Comparison of ENCODE assay signal across 15 cellular contexts in genomic region chr2:203707530-203707929, GRCh38. TPM values are rescaled to one million over a fixed set of nuclear protein-coding genes. Genes with fewer than 3 reads are reported as not detected.
DNase-seq lines count a peak whose midpoint lies in the region; ATAC-seq and TF ChIP-seq lines count a peak whose summit lies in the region.
"Had no signal": no experiment of that assay in that cellular context is flagged by ENCODE, and none has a peak within 500 bp of the region (broad histone marks: within the 10 kb centered on the region; RNA-seq: fewer than 3 reads in every experiment).

No MANE protein-coding gene starts in this region.

- peaks cover 6% of the 10 kb centered on the region for H3F3A ChIP-seq in SU-DHL-6 (ENCODE audit: insufficient read depth)

- DNase-seq in natural killer cell (no peak), NCI-H446 treated with DMSO at 0.1 percent for 48 hours (lab: John Stamatoyannopoulos, UW) (no peak), NCI-H2081 treated with DMSO at 0.1 percent for 48 hours (lab: John Stamatoyannopoulos, UW) (no peak)
- DNase-seq in natural killer cell treated with Interleukin-12 subunit alpha and Interleukin-12 subunit beta and Interleukin-15 and Interleukin-18, amount 100 ng/mL, for 72 hours (ENCODE audit: low spot score) = no peak
- no peak for DNase-seq in activated naive CD8-positive, alpha-beta T cell treated with anti-CD3 and anti-CD28 coated beads, Interleukin-2, amount 10 ng/mL, durations not matched to agents 7 days and 5 days
- DNase-seq: effector CD4-positive, alpha-beta T cell; NCI-H187 treated with DMSO at 0.1 percent for 48 hours; NCI-H510A treated with DMSO at 0.1 percent for 48 hours; PC-3; substantia nigra had no signal

- H3K27me3 Mint-ChIP-seq in natural killer cell (ENCODE audit: low read depth in 2 of 2) = peaks cover 0 to 8% of the 10 kb centered on the region in 2 donors
- H3K27me3 Mint-ChIP-seq in natural killer cell treated with Interleukin-12 subunit alpha and Interleukin-12 subunit beta and Interleukin-15 and Interleukin-18, amount 100 ng/mL, for 72 hours = peaks cover 0 to 4% of the 10 kb centered on the region in 2 donors
- no peaks in the 10 kb centered on the region for H3K27me3 Mint-ChIP-seq in activated naive CD8-positive, alpha-beta T cell treated with anti-CD3 and anti-CD28 coated beads, Interleukin-2, amount 10 ng/mL, durations not matched to agents 7 days and 5 days

- H3K27ac ChIP-seq in SU-DHL-6 (ENCODE audit: low read depth, low read length) (no peak overlapping the region), thymus (ENCODE audit: low read depth) (peak overlapping the region; percentile 84)

- no peaks in the 10 kb centered on the region for H3K79me2 ChIP-seq in SU-DHL-6 (ENCODE audit: insufficient read depth, low read length)

- H3K9ac ChIP-seq in SU-DHL-6 (ENCODE audit: low read length) = peak overlapping the region; percentile 24; the same call in 1 of the 2 replicates

- H3K4me1 ChIP-seq in thymus (ENCODE audit: control insufficient read depth, insufficient read depth, low read length) = peaks cover 14% of the 10 kb centered on the region

- TF ChIP-seq CTCF in natural killer cell (IDR thresholded peaks at IDR 0.05) = no peak
- TF ChIP-seq CTCF in SU-DHL-6 (IDR thresholded peaks at IDR 0.05; ENCODE audit: insufficient read depth, low read length, poor library complexity, severe bottlenecking) = no peak

- intact Hi-C loops in natural killer cell (cut with micrococcal nuclease) = loop anchor here (5.0 kb wide), 2 partner anchors 75 to 105 kb away; no protein-coding TSS in a partner anchor

- peaks cover 30% of the 10 kb centered on the region in 2 donors for H3K4me1 Mint-ChIP-seq in natural killer cell
- H3K4me1 Mint-ChIP-seq in natural killer cell treated with Interleukin-12 subunit alpha and Interleukin-12 subunit beta and Interleukin-15 and Interleukin-18, amount 100 ng/mL, for 72 hours (ENCODE audit: low read depth in 2 of 2) = peaks cover 23 to 24% of the 10 kb centered on the region in 2 donors
- H3K4me1 Mint-ChIP-seq in activated naive CD8-positive, alpha-beta T cell treated with anti-CD3 and anti-CD28 coated beads, Interleukin-2, amount 10 ng/mL, durations not matched to agents 7 days and 5 days = peaks cover 65% of the 10 kb centered on the region

- peak overlapping the region; percentile 59 for H3K4me2 ChIP-seq in SU-DHL-6 (ENCODE audit: low read depth, low read length, poor library complexity, severe bottlenecking)

- no peaks in the 10 kb centered on the region for H4K20me1 ChIP-seq in SU-DHL-6 (ENCODE audit: low read depth, low read length)

- H3K27ac Mint-ChIP-seq in natural killer cell = peak overlapping the region in 1 of 2 donors; percentile 93
- peak overlapping the region in 1 of 2 donors; percentile 98 for H3K27ac Mint-ChIP-seq in natural killer cell treated with Interleukin-12 subunit alpha and Interleukin-12 subunit beta and Interleukin-15 and Interleukin-18, amount 100 ng/mL, for 72 hours
- peak overlapping the region; percentile 98 for H3K27ac Mint-ChIP-seq in activated naive CD8-positive, alpha-beta T cell treated with anti-CD3 and anti-CD28 coated beads, Interleukin-2, amount 10 ng/mL, durations not matched to agents 7 days and 5 days
- H3K27ac Mint-ChIP-seq: memory B cell had no signal

- H3K4me3 ChIP-seq in SU-DHL-6 (ENCODE audit: insufficient read depth, low read length, poor library complexity, severe bottlenecking) = peak overlapping the region; percentile 30
- peak overlapping the region; percentile 62 for H3K4me3 ChIP-seq in thymus (ENCODE audit: low read length)

- peak overlapping the region; percentile 5 for H3K4me3 Mint-ChIP-seq in natural killer cell
- H3K4me3 Mint-ChIP-seq in natural killer cell treated with Interleukin-12 subunit alpha and Interleukin-12 subunit beta and Interleukin-15 and Interleukin-18, amount 100 ng/mL, for 72 hours = no peak overlapping the region
- peak overlapping the region; percentile 89 for H3K4me3 Mint-ChIP-seq in activated naive CD8-positive, alpha-beta T cell treated with anti-CD3 and anti-CD28 coated beads, Interleukin-2, amount 10 ng/mL, durations not matched to agents 7 days and 5 days
- H3K4me3 Mint-ChIP-seq: memory B cell had no signal

- no peaks in the 10 kb centered on the region; the same call in 1 of the 2 replicates for H3K27me3 ChIP-seq in SU-DHL-6 (ENCODE audit: low read length)
- no peaks in the 10 kb centered on the region for H3K27me3 ChIP-seq in thymus (ENCODE audit: control insufficient read depth, insufficient read depth)

- ATAC-seq in natural killer cell (no peak), GM18517 (IDR thresholded peaks at IDR 0.05; ENCODE audit: unreplicated experiment) (no peak)
- no peak for ATAC-seq in natural killer cell treated with Interleukin-12 subunit alpha and Interleukin-12 subunit beta and Interleukin-15 and Interleukin-18, amount 100 ng/mL, for 72 hours
- no peak for ATAC-seq in activated naive CD8-positive, alpha-beta T cell treated with anti-CD3 and anti-CD28 coated beads, Interleukin-2, amount 10 ng/mL, durations not matched to agents 7 days and 5 days (ENCODE audit: low read depth)
- ATAC-seq: PC-3 had no signal

- H3K36me3 ChIP-seq in SU-DHL-6 (ENCODE audit: low read length) = no peaks in the 10 kb centered on the region
- no peaks in the 10 kb centered on the region for H3K36me3 ChIP-seq in thymus (ENCODE audit: control insufficient read depth, insufficient read depth)

- no peak overlapping the region for H2AFZ ChIP-seq in SU-DHL-6 (ENCODE audit: low read depth, low read length, severe bottlenecking)

- peaks cover 0 to 2% of the 10 kb centered on the region in 2 donors for H3K9me3 Mint-ChIP-seq in natural killer cell
- peaks cover 4% of the 10 kb centered on the region for H3K9me3 Mint-ChIP-seq in natural killer cell treated with Interleukin-12 subunit alpha and Interleukin-12 subunit beta and Interleukin-15 and Interleukin-18, amount 100 ng/mL, for 72 hours
- no peaks in the 10 kb centered on the region for H3K9me3 Mint-ChIP-seq in activated naive CD8-positive, alpha-beta T cell treated with anti-CD3 and anti-CD28 coated beads, Interleukin-2, amount 10 ng/mL, durations not matched to agents 7 days and 5 days

- 77% methylated on average over 5 of the region's 5 CpGs for WGBS in thymus

- H3K9me3 ChIP-seq in SU-DHL-6 (ENCODE audit: insufficient read depth, low read length) (no peaks in the 10 kb centered on the region), thymus (ENCODE audit: control insufficient read depth) (no peaks in the 10 kb centered on the region)

- POLR2A ChIA-PET in activated naive CD8-positive, alpha-beta T cell treated with anti-CD3 and anti-CD28 coated beads, Interleukin-2, amount 10 ng/mL, durations not matched to agents 7 days and 5 days (lab: Charles Lee) = interaction anchor here (0.6 to 5.5 kb wide), 8 partner anchors 12 to 468 kb away, joined by 3 to 75 read pairs (median 4); partner anchors contain the start of gene CYP20A1

- H3K9me2 ChIP-seq in SU-DHL-6 (replicated peaks; ENCODE audit: insufficient read depth, low read length) = no peaks in the 10 kb centered on the region

- peaks cover 9% of the 10 kb centered on the region for H3K36me3 Mint-ChIP-seq in natural killer cell
- peaks cover 8% of the 10 kb centered on the region for H3K36me3 Mint-ChIP-seq in natural killer cell treated with Interleukin-12 subunit alpha and Interleukin-12 subunit beta and Interleukin-15 and Interleukin-18, amount 100 ng/mL, for 72 hours
- peaks cover 5% of the 10 kb centered on the region for H3K36me3 Mint-ChIP-seq in activated naive CD8-positive, alpha-beta T cell treated with anti-CD3 and anti-CD28 coated beads, Interleukin-2, amount 10 ng/mL, durations not matched to agents 7 days and 5 days
- H3K36me3 Mint-ChIP-seq: memory B cell had no signal

RNA-seq across cellular contexts. Expression of gene CD28, which starts 1.1 kb away (rescaled TPM):
- 1 to 10 TPM in 2 of 3 donors, under 1 TPM in 1; 0.54 to 3.5 (median 3.3) TPM for total RNA-seq in natural killer cell
- 1 to 10 TPM; 2.5 to 3.2 TPM for total RNA-seq in natural killer cell treated with Interleukin-12 subunit alpha and Interleukin-12 subunit beta and Interleukin-15 and Interleukin-18, amount 100 ng/mL, for 72 hours
- 10 to 100 TPM; 52.7 to 58.9 TPM for total RNA-seq in activated naive CD8-positive, alpha-beta T cell treated with anti-CD3 and anti-CD28 coated beads, Interleukin-2, amount 10 ng/mL, durations not matched to agents 7 days and 5 days
- 27.2 TPM for polyA plus RNA-seq in thymus
- total RNA-seq: fibroblast of lung, PC-3 had no signal

Comparison
In these comparisons a context has a peak if more than half of its experiments do, and no peak if none do; other contexts are left out.
1. RNA of gene CD28, which starts 1.1 kb away (total RNA-seq): 52.7 to 58.9 TPM in activated naive CD8-positive, alpha-beta T cell treated with anti-CD3 and anti-CD28 coated beads, Interleukin-2, amount 10 ng/mL, durations not matched to agents 7 days and 5 days; 0.54 to 3.5 TPM in natural killer cell and 2.5 to 3.2 TPM in natural killer cell treated with Interleukin-12 subunit alpha and Interleukin-12 subunit beta and Interleukin-15 and Interleukin-18, amount 100 ng/mL, for 72 hours; every median in the first group is over 10 times any median in the second.